In genomic region chr5:87270888-87271287, GRCh38 we compare ENCODE assay signal across 1 cellular context.
TF ChIP-seq lines count a peak whose summit lies in the region.

No MANE protein-coding gene starts in this region.

TF ChIP-seq in GM12878, 131 proteins besides CTCF, POLR2A, EP300 and RAD21:
- TF ChIP-seq, protein P1, sequence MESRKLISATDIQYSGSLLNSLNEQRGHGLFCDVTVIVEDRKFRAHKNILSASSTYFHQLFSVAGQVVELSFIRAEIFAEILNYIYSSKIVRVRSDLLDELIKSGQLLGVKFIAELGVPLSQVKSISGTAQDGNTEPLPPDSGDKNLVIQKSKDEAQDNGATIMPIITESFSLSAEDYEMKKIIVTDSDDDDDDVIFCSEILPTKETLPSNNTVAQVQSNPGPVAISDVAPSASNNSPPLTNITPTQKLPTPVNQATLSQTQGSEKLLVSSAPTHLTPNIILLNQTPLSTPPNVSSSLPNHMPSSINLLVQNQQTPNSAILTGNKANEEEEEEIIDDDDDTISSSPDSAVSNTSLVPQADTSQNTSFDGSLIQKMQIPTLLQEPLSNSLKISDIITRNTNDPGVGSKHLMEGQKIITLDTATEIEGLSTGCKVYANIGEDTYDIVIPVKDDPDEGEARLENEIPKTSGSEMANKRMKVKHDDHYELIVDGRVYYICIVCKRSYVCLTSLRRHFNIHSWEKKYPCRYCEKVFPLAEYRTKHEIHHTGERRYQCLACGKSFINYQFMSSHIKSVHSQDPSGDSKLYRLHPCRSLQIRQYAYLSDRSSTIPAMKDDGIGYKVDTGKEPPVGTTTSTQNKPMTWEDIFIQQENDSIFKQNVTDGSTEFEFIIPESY (IDR thresholded peaks at IDR 0.05), result peak; percentile 89
